ENCODE assay signal across 8 cellular contexts in the genomic region with DNA sequence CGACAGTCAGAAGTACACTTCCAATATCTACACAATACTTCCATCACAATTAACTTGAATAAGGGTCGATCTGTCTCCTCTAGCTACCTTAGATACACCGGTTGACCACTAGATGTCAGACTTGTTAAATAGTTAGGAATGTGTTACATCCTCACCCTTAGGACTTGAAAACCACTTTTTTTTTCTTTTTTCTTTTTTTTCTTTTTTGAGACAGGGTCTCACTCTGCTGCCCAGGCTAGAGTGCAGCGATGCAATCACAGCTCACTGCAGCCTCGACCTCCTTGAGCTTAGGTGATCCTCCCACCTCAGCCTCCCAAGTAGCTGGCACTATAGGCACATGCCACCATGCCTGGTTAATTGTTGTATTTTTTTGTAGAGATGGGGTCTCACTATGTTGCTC.
DNase-seq lines count a peak whose midpoint lies in the region; ATAC-seq, FAIRE-seq and TF ChIP-seq lines count a peak whose summit lies in the region.

No MANE protein-coding gene starts in this region.

- WGBS in small intestine, 3 donors: 5 to 10% (median 9%) methylated on average over 5 of the region's 5 CpGs

- H3K9me3 ChIP-seq in small intestine (ENCODE audit: control insufficient read depth, low read depth): no peaks in the 10 kb centered on the region

- H3K36me3 Mint-ChIP-seq in activated T-helper 2 cell treated with anti-CD3 and anti-CD28 coated beads, Interferon-gamma antibody, Interleukin-2, Interleukin-4, amounts not matched to agents 10 μg/mL and 5 μg/mL and 100 μg/mL, durations not matched to agents 14 hours and 24 hours and 36 hours (ENCODE audit: low read depth): no peaks in the 10 kb centered on the region

- no peaks in the 10 kb centered on the region for H3K27me3 ChIP-seq in small intestine (ENCODE audit: control insufficient read depth in 2 of 2, insufficient read depth in 2 of 2, low read length in 2 of 2)

- no peaks in the 10 kb centered on the region for H3K4me1 Mint-ChIP-seq in activated T-helper 2 cell treated with anti-CD3 and anti-CD28 coated beads, Interferon-gamma antibody, Interleukin-2, Interleukin-4, amounts not matched to agents 10 μg/mL and 5 μg/mL and 100 μg/mL, durations not matched to agents 14 hours and 24 hours and 36 hours (ENCODE audit: low read depth)

- H3K4me3 Mint-ChIP-seq in activated T-helper 2 cell treated with anti-CD3 and anti-CD28 coated beads, Interferon-gamma antibody, Interleukin-2, Interleukin-4, amounts not matched to agents 10 μg/mL and 5 μg/mL and 100 μg/mL, durations not matched to agents 14 hours and 24 hours and 36 hours (ENCODE audit: low read depth): no peak overlapping the region

- H3K27me3 Mint-ChIP-seq in activated T-helper 2 cell treated with anti-CD3 and anti-CD28 coated beads, Interferon-gamma antibody, Interleukin-2, Interleukin-4, amounts not matched to agents 10 μg/mL and 5 μg/mL and 100 μg/mL, durations not matched to agents 14 hours and 24 hours and 36 hours (ENCODE audit: low read depth): no peaks in the 10 kb centered on the region

- no peaks in the 10 kb centered on the region for H3K9me3 Mint-ChIP-seq in activated T-helper 2 cell treated with anti-CD3 and anti-CD28 coated beads, Interferon-gamma antibody, Interleukin-2, Interleukin-4, amounts not matched to agents 10 μg/mL and 5 μg/mL and 100 μg/mL, durations not matched to agents 14 hours and 24 hours and 36 hours

- ATAC-seq in GM18505 (IDR thresholded peaks at IDR 0.05; ENCODE audit: unreplicated experiment): peak; percentile 95
- ATAC-seq in HG02852 (IDR thresholded peaks at IDR 0.05; ENCODE audit: unreplicated experiment): peak; percentile 85

- TF ChIP-seq CTCF in AG04449 (IDR thresholded peaks at IDR 0.05; ENCODE audit: insufficient read depth, low read length, missing control alignments): peak; percentile 55

- intact Hi-C loops in activated T-helper 2 cell treated with anti-CD3 and anti-CD28 coated beads, Interferon-gamma antibody, Interleukin-2, Interleukin-4, amounts not matched to agents 10 μg/mL and 5 μg/mL and 100 μg/mL, durations not matched to agents 14 hours and 24 hours and 36 hours (cut with micrococcal nuclease): loop anchor here (10.0 kb wide), 1 partner anchor 752 kb away; no protein-coding TSS in a partner anchor

- no peaks in the 10 kb centered on the region for H3K36me3 ChIP-seq in small intestine (ENCODE audit: control insufficient read depth in 2 of 2, insufficient read depth in 2 of 2, low read length in 2 of 2)

- no peak overlapping the region for H3K27ac Mint-ChIP-seq in activated T-helper 2 cell treated with anti-CD3 and anti-CD28 coated beads, Interferon-gamma antibody, Interleukin-2, Interleukin-4, amounts not matched to agents 10 μg/mL and 5 μg/mL and 100 μg/mL, durations not matched to agents 14 hours and 24 hours and 36 hours

- H3K27ac ChIP-seq in small intestine (ENCODE audit: low read depth in 1 of 2, low read length in 1 of 2): no peak overlapping the region

- H3K4me3 ChIP-seq in AG04449 (ENCODE audit: low read depth, low read length) (no peak overlapping the region), small intestine (ENCODE audit: low read depth in 1 of 2, low read length in 2 of 2) (no peak overlapping the region)

- DNase-seq in AG04449 (ENCODE audit: low read depth, low spot score): no peak
- DNase-seq in NCI-H1417 (lab: John Stamatoyannopoulos, UW): peak; percentile 24 to 78 (median 35)
- peak; percentile 21 for DNase-seq in germinal center (ENCODE audit: low spot score)
- peak; percentile 56 for DNase-seq in small intestine
- DNase-seq in activated T-helper 2 cell treated with anti-CD3 and anti-CD28 coated beads, Interferon-gamma antibody, Interleukin-2, Interleukin-4, amounts not matched to agents 10 μg/mL and 5 μg/mL and 100 μg/mL, durations not matched to agents 14 hours and 24 hours and 36 hours (ENCODE audit: low spot score): no peak

- FAIRE-seq in TTC549 (lab: Jason Lieb, UNC) (peak; percentile 90), small intestine (lab: Jason Lieb, UNC) (no peak)

- POLR2A ChIA-PET in AG04449 (lab: Yijun Ruan, JAX): no interaction called here

- no peak for TF ChIP-seq POLR2A in GM18505 (IDR thresholded peaks at IDR 0.05; ENCODE audit: borderline replicate concordance, extremely low read depth, insufficient read depth, insufficient read length)

- CTCF ChIA-PET in AG04449 (lab: Yijun Ruan, JAX): interaction anchor here (0.6 to 12.8 kb wide), 30 partner anchors 8 to 1253 kb away, joined by 3 to 192 read pairs (median 4); no protein-coding TSS in a partner anchor

- no peaks in the 10 kb centered on the region for H3K4me1 ChIP-seq in small intestine (ENCODE audit: control insufficient read depth in 2 of 2, insufficient read depth in 1 of 2, low read depth in 1 of 2, low read length in 1 of 2)

Comparison
In these comparisons a context has a peak if more than half of its experiments do, and no peak if none do; other contexts are left out.
1. DNase-seq: peak in NCI-H1417 (3 of 3), germinal center (single experiment) and small intestine (single experiment); none in AG04449 (single experiment) and activated T-helper 2 cell treated with anti-CD3 and anti-CD28 coated beads, Interferon-gamma antibody, Interleukin-2, Interleukin-4, amounts not matched to agents 10 μg/mL and 5 μg/mL and 100 μg/mL, durations not matched to agents 14 hours and 24 hours and 36 hours (single experiment).